1 cellular context compared by ENCODE assay signal in genomic region chr17:33905338-33905800, GRCh38.
TF ChIP-seq lines count a peak whose summit lies in the region.

No MANE protein-coding gene starts in this region.

TF ChIP-seq in K562, 482 proteins besides CTCF, POLR2A, EP300 and RAD21 (continued from another document and continues in another):
- peak; percentile 78; the same call in 1 of the 2 replicates for TF ChIP-seq CUX1 (CRISPR knock-in tag; IDR thresholded peaks at IDR 0.05)
- peak; percentile 99 for TF ChIP-seq ATF3 (IDR thresholded peaks at IDR 0.05)
- TF ChIP-seq ATF3 (CRISPR knock-in tag; conservative IDR thresholded peaks at IDR 0.05) = peak; percentile 97
- TF ChIP-seq ZNF175 (CRISPR knock-in tag; IDR thresholded peaks at IDR 0.05; ENCODE audit: low read depth) = peak; percentile 91
- peak; percentile 78 for TF ChIP-seq ZKSCAN1 (IDR thresholded peaks at IDR 0.05; ENCODE audit: low read depth, low read length)
- TF ChIP-seq FOXA1 (IDR thresholded peaks at IDR 0.05; ENCODE audit: borderline replicate concordance) = no peak
- no peak for TF ChIP-seq PTBP1 (IDR thresholded peaks at IDR 0.05; ENCODE audit: low read depth, low read length)
- no peak for TF ChIP-seq U2AF1 (optimal IDR thresholded peaks at IDR 0.05; ENCODE audit: low read depth, low read length)
- TF ChIP-seq FOXJ2 (tag; IDR thresholded peaks at IDR 0.05) = no peak
- 0 out of 2 replicates have a peak, but pooled peaks have one; percentile 48 for TF ChIP-seq ZC3H8 (IDR thresholded peaks at IDR 0.05)
- no peak for TF ChIP-seq TRIM25 (IDR thresholded peaks at IDR 0.05; ENCODE audit: borderline replicate concordance)
- TF ChIP-seq TCF7 (IDR thresholded peaks at IDR 0.05; ENCODE audit: borderline replicate concordance) = no peak; the same call in 1 of the 2 replicates
- TF ChIP-seq MTA1 (IDR thresholded peaks at IDR 0.05; ENCODE audit: borderline replicate concordance) = peak; percentile 91
- peak; percentile 47 for TF ChIP-seq TBP (optimal IDR thresholded peaks at IDR 0.05; ENCODE audit: low read depth, low read length)
- no peak for TF ChIP-seq NR2F6 (CRISPR knock-in tag; IDR thresholded peaks at IDR 0.05)
- TF ChIP-seq UBTF (IDR thresholded peaks at IDR 0.05; ENCODE audit: borderline replicate concordance in 1 of 2, low read depth in 2 of 2, low read length in 2 of 2) = 0 out of 4 replicates have a peak, but pooled peaks of 1 of the 2 experiments have one; percentile 29
- TF ChIP-seq BCOR (IDR thresholded peaks at IDR 0.05) = peak; percentile 88
- peak; percentile 81 for TF ChIP-seq PRDM10 (IDR thresholded peaks at IDR 0.05; ENCODE audit: partially characterized antibody)
- TF ChIP-seq ZNF398 (CRISPR knock-in tag; IDR thresholded peaks at IDR 0.05) = no peak
- no peak for TF ChIP-seq YBX1 (IDR thresholded peaks at IDR 0.05)
- no peak for TF ChIP-seq SIRT6 (IDR thresholded peaks at IDR 0.05; ENCODE audit: low read depth, low read length)
- 0 out of 2 replicates have a peak, but pooled peaks have one; percentile 9 for TF ChIP-seq ZBTB26 (CRISPR knock-in tag; IDR thresholded peaks at IDR 0.05)
- peak; percentile 40 to 61 for TF ChIP-seq NRF1 (conservative IDR thresholded peaks at IDR 0.05 in 1 of 2, IDR thresholded peaks at IDR 0.05 in 1 of 2)
- TF ChIP-seq E2F6 (IDR thresholded peaks at IDR 0.05; ENCODE audit: borderline replicate concordance in 1 of 2, extremely low read depth in 1 of 2, insufficient read depth in 1 of 2, insufficient read length in 1 of 2, low read depth in 1 of 2, low read length in 1 of 2, poor library complexity in 1 of 2, severe bottlenecking in 1 of 2) = peak; percentile 61 to 77
- no peak for TF ChIP-seq E2F4 (CRISPR knock-in tag; IDR thresholded peaks at IDR 0.05; ENCODE audit: low read depth)
- peak; percentile 99 for TF ChIP-seq L3MBTL2 (IDR thresholded peaks at IDR 0.05)
- no peak for TF ChIP-seq XRCC4 (IDR thresholded peaks at IDR 0.05; ENCODE audit: extremely low read depth, insufficient read depth, insufficient read length)
- TF ChIP-seq ZBTB17 (CRISPR knock-in tag; IDR thresholded peaks at IDR 0.05) = no peak
- no peak for TF ChIP-seq AFF4 (CRISPR knock-in tag; IDR thresholded peaks at IDR 0.05)
- TF ChIP-seq ZNF146 (CRISPR knock-in tag; IDR thresholded peaks at IDR 0.05; ENCODE audit: unreplicated experiment) = no peak
- TF ChIP-seq CBX5 (IDR thresholded peaks at IDR 0.05; ENCODE audit: borderline replicate concordance, low read depth) = no peak
- no peak for TF ChIP-seq SMAD2 (IDR thresholded peaks at IDR 0.05; ENCODE audit: low read depth, low read length)
